In the genomic region with DNA sequence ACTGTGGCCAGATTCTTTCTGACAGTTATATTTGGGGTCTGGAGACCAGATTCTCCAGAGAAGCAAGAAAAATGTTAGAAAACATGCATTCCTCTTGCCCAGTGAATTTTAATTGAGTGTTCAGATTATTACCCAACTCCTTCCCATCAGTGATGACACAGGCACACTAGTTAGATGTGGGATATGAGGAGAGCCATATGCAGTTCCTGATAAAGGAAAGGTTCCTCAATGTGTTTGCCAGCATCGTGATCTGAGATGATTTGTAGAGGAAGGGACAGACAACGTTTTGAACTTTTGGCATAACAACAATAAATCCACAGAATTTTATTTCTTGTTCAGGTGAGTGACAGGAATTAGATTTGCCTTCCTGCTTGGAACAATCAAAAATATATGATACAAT, we compare ENCODE assay signal across 3 cellular contexts.
TF ChIP-seq lines count a peak whose summit lies in the region.

No MANE protein-coding gene starts in this region.

TF ChIP-seq in SK-N-SH treated with all-trans-retinoic acid at 6 μM for 48 hours, 23 proteins besides CTCF, POLR2A, EP300 and RAD21:
- TF ChIP-seq ISL1 (CRISPR knock-in tag; IDR thresholded peaks at IDR 0.05) (0 out of 2 replicates have a peak, but pooled peaks have one; percentile 8), SNAI2 (CRISPR knock-in tag; IDR thresholded peaks at IDR 0.05) (no peak), ZC3H10 (CRISPR knock-in tag; IDR thresholded peaks at IDR 0.05) (no peak)

TF ChIP-seq in SK-N-SH, 30 proteins besides CTCF, POLR2A, EP300 and RAD21:
- TF ChIP-seq, protein P1, sequence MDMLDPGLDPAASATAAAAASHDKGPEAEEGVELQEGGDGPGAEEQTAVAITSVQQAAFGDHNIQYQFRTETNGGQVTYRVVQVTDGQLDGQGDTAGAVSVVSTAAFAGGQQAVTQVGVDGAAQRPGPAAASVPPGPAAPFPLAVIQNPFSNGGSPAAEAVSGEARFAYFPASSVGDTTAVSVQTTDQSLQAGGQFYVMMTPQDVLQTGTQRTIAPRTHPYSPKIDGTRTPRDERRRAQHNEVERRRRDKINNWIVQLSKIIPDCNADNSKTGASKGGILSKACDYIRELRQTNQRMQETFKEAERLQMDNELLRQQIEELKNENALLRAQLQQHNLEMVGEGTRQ (IDR thresholded peaks at IDR 0.05; ENCODE audit: borderline replicate concordance, low read depth, low read length), result no peak
- TF ChIP-seq TAF1 (IDR thresholded peaks at IDR 0.05; ENCODE audit: borderline replicate concordance, low read depth, low read length), result no peak
- no peak for TF ChIP-seq NRF1 (IDR thresholded peaks at IDR 0.05; ENCODE audit: low read depth, low read length)
- no peak for TF ChIP-seq ELF1 (IDR thresholded peaks at IDR 0.05)
- TF ChIP-seq RXRA (IDR thresholded peaks at IDR 0.05; ENCODE audit: borderline replicate concordance, low read depth), result no peak
- no peak for TF ChIP-seq YY1 (IDR thresholded peaks at IDR 0.05; ENCODE audit: low read depth)

TF ChIP-seq in GM12878, 131 proteins besides CTCF, POLR2A, EP300 and RAD21:
- TF ChIP-seq, protein P2, sequence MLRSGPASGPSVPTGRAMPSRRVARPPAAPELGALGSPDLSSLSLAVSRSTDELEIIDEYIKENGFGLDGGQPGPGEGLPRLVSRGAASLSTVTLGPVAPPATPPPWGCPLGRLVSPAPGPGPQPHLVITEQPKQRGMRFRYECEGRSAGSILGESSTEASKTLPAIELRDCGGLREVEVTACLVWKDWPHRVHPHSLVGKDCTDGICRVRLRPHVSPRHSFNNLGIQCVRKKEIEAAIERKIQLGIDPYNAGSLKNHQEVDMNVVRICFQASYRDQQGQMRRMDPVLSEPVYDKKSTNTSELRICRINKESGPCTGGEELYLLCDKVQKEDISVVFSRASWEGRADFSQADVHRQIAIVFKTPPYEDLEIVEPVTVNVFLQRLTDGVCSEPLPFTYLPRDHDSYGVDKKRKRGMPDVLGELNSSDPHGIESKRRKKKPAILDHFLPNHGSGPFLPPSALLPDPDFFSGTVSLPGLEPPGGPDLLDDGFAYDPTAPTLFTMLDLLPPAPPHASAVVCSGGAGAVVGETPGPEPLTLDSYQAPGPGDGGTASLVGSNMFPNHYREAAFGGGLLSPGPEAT (IDR thresholded peaks at IDR 0.05; ENCODE audit: low read depth), result no peak
- TF ChIP-seq IKZF1 (conservative IDR thresholded peaks at IDR 0.05), result no peak
- no peak for TF ChIP-seq SREBF1 (IDR thresholded peaks at IDR 0.05; ENCODE audit: low read length)
- TF ChIP-seq RCOR1 (conservative IDR thresholded peaks at IDR 0.05; ENCODE audit: low read depth, low read length), result no peak
- TF ChIP-seq, protein P3, sequence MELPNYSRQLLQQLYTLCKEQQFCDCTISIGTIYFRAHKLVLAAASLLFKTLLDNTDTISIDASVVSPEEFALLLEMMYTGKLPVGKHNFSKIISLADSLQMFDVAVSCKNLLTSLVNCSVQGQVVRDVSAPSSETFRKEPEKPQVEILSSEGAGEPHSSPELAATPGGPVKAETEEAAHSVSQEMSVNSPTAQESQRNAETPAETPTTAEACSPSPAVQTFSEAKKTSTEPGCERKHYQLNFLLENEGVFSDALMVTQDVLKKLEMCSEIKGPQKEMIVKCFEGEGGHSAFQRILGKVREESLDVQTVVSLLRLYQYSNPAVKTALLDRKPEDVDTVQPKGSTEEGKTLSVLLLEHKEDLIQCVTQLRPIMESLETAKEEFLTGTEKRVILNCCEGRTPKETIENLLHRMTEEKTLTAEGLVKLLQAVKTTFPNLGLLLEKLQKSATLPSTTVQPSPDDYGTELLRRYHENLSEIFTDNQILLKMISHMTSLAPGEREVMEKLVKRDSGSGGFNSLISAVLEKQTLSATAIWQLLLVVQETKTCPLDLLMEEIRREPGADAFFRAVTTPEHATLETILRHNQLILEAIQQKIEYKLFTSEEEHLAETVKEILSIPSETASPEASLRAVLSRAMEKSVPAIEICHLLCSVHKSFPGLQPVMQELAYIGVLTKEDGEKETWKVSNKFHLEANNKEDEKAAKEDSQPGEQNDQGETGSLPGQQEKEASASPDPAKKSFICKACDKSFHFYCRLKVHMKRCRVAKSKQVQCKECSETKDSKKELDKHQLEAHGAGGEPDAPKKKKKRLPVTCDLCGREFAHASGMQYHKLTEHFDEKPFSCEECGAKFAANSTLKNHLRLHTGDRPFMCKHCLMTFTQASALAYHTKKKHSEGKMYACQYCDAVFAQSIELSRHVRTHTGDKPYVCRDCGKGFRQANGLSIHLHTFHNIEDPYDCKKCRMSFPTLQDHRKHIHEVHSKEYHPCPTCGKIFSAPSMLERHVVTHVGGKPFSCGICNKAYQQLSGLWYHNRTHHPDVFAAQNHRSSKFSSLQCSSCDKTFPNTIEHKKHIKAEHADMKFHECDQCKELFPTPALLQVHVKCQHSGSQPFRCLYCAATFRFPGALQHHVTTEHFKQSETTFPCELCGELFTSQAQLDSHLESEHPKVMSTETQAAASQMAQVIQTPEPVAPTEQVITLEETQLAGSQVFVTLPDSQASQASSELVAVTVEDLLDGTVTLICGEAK (IDR thresholded peaks at IDR 0.05; ENCODE audit: borderline replicate concordance), result no peak
- no peak for TF ChIP-seq POLR2AphosphoS2 (IDR thresholded peaks at IDR 0.05; ENCODE audit: low read depth, low read length)
- no peak for TF ChIP-seq JUNB (IDR thresholded peaks at IDR 0.05)
- TF ChIP-seq, protein P4, sequence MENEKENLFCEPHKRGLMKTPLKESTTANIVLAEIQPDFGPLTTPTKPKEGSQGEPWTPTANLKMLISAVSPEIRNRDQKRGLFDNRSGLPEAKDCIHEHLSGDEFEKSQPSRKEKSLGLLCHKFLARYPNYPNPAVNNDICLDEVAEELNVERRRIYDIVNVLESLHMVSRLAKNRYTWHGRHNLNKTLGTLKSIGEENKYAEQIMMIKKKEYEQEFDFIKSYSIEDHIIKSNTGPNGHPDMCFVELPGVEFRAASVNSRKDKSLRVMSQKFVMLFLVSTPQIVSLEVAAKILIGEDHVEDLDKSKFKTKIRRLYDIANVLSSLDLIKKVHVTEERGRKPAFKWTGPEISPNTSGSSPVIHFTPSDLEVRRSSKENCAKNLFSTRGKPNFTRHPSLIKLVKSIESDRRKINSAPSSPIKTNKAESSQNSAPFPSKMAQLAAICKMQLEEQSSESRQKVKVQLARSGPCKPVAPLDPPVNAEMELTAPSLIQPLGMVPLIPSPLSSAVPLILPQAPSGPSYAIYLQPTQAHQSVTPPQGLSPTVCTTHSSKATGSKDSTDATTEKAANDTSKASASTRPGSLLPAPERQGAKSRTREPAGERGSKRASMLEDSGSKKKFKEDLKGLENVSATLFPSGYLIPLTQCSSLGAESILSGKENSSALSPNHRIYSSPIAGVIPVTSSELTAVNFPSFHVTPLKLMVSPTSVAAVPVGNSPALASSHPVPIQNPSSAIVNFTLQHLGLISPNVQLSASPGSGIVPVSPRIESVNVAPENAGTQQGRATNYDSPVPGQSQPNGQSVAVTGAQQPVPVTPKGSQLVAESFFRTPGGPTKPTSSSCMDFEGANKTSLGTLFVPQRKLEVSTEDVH (IDR thresholded peaks at IDR 0.05; ENCODE audit: low read depth, partially characterized antibody), result no peak
- no peak for TF ChIP-seq NR2F1 (conservative IDR thresholded peaks at IDR 0.05)
- no peak for TF ChIP-seq EGR1 (IDR thresholded peaks at IDR 0.05; ENCODE audit: borderline replicate concordance in 1 of 2, low read depth in 2 of 2, low read length in 2 of 2)
- TF ChIP-seq HDAC2 (IDR thresholded peaks at IDR 0.05), result no peak
